Comparison of ENCODE assay signal across 11 cellular contexts in the genomic region with DNA sequence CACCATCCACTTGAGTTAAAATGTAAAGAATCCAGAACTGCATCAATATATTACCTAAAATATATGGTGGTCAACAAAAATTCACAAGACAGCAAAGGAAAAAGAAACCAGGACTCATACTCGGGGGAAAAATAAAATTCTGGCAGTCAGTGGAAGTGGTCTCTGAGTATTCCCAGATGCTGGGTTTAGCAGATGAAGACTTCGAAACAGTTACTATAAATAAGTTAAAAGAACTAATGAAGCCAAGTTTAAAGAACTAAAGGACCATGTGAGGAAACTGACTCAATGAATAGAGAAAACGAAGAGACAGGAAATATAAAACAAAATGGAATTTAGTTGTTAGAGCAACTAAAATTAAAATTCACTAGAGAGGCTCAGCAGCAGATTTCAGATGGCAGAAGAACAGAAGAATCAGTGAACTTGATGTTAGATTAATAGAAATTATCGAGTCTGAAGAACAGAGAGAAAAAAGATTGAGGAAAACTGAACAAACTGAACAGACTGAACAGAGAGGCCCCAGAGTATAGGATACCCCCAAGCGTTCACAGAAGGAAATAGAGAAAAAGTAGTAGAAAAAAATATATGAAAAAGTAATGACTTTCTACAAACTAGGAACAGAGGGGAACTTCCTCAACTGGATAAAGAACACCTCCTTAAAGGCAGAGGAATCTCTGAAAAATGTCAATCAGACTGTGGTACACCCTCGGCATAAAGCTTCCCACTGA. TPM values are rescaled to one million over a fixed set of nuclear protein-coding genes. Genes with fewer than 3 reads are reported as not detected.
DNase-seq lines count a peak whose midpoint lies in the region; ATAC-seq and TF ChIP-seq lines count a peak whose summit lies in the region.
"Had no signal": no experiment of that assay in that cellular context is flagged by ENCODE, and none has a peak within 500 bp of the region (broad histone marks: within the 10 kb centered on the region; RNA-seq: fewer than 3 reads in every experiment).

No MANE protein-coding gene starts in this region.

- H3K4me1 ChIP-seq in Caco-2 (peaks cover 72% of the 10 kb centered on the region), sigmoid colon (peaks cover 0 to 50% (median 46%) of the 10 kb centered on the region in 4 donors)

- TF ChIP-seq CTCF in Caco-2 (IDR thresholded peaks at IDR 0.05; ENCODE audit: insufficient read depth in 1 of 2, low read depth in 1 of 2, low read length in 1 of 2, severe bottlenecking in 1 of 2, unreplicated experiment in 1 of 2) (no peak), sigmoid colon (IDR thresholded peaks at IDR 0.05) (no peak), MCF 10A (IDR thresholded peaks at IDR 0.05; ENCODE audit: unreplicated experiment) (no peak)

- H3K4me1 Mint-ChIP-seq in Caco-2 (ENCODE audit: low read depth, unreplicated experiment) = peaks cover 46% of the 10 kb centered on the region
- peaks cover 54% of the 10 kb centered on the region for H3K4me1 Mint-ChIP-seq in activated CD8-positive, alpha-beta T cell treated with anti-CD3 and anti-CD28 coated beads, Interleukin-2, amount 10 ng/mL, durations not matched to agents 7 days and 5 days (ENCODE audit: low read depth)
- peaks cover 7% of the 10 kb centered on the region for H3K4me1 Mint-ChIP-seq in MCF 10A (ENCODE audit: insufficient read depth, unreplicated experiment)

- DNase-seq in Caco-2 (no peak), left ventricle myocardium superior (no peak), sigmoid colon (no peak), hepatic stellate cell (ENCODE audit: low spot score) (no peak), MCF 10A (ENCODE audit: unreplicated experiment) (no peak), mesenteric fat pad (ENCODE audit: low spot score) (no peak), NCI-H446 (lab: John Stamatoyannopoulos, UW) (no peak)
- DNase-seq in activated CD8-positive, alpha-beta T cell treated with anti-CD3 and anti-CD28 coated beads, Interleukin-2, amount 10 ng/mL, durations not matched to agents 7 days and 5 days = no peak
- DNase-seq: activated effector memory CD4-positive, alpha-beta T cell treated with anti-CD3 and anti-CD28 coated beads, Interleukin-2, amount 50 U/mL, for 16 hours had no signal

- no peaks in the 10 kb centered on the region for H3K36me3 ChIP-seq in Caco-2 (ENCODE audit: control insufficient read depth, insufficient read depth, low read length)
- no peaks in the 10 kb centered on the region for H3K36me3 ChIP-seq in sigmoid colon
- H3K36me3 ChIP-seq: vagina had no signal

- CTCF ChIA-PET in Caco-2 (lab: Charles Lee) = interaction anchor here (1.2 to 2.1 kb wide), 2 partner anchors 27 to 54 kb away, joined by 4 to 10 read pairs (median 9); no protein-coding TSS in a partner anchor
- CTCF ChIA-PET in activated CD8-positive, alpha-beta T cell treated with anti-CD3 and anti-CD28 coated beads, Interleukin-2, amount 10 ng/mL, durations not matched to agents 7 days and 5 days (lab: Charles Lee) = interaction anchor here (1.1 to 2.4 kb wide), 6 partner anchors 9 to 54 kb away, joined by 3 to 12 read pairs (median 4); no protein-coding TSS in a partner anchor
- CTCF ChIA-PET in MCF 10A (lab: Yijun Ruan, JAX) = no interaction called here

- no peak for ATAC-seq in activated CD8-positive, alpha-beta T cell treated with anti-CD3 and anti-CD28 coated beads, Interleukin-2, amount 10 ng/mL, durations not matched to agents 7 days and 5 days
- peak; percentile 12 for ATAC-seq in left ventricle myocardium superior

- peak overlapping the region; percentile 68 for H3K4me3 Mint-ChIP-seq in Caco-2 (ENCODE audit: unreplicated experiment)
- peak overlapping the region; percentile 20 for H3K4me3 Mint-ChIP-seq in activated CD8-positive, alpha-beta T cell treated with anti-CD3 and anti-CD28 coated beads, Interleukin-2, amount 10 ng/mL, durations not matched to agents 7 days and 5 days
- H3K4me3 Mint-ChIP-seq in MCF 10A (ENCODE audit: unreplicated experiment) = no peak overlapping the region

- H3K9me3 ChIP-seq in Caco-2 (no peaks in the 10 kb centered on the region), sigmoid colon (no peaks in the 10 kb centered on the region)
- H3K9me3 ChIP-seq: vagina had no signal

- no peak for TF ChIP-seq EP300 in sigmoid colon (IDR thresholded peaks at IDR 0.05)

- H3K27ac Mint-ChIP-seq in Caco-2 (ENCODE audit: unreplicated experiment) = peak overlapping the region; percentile 93
- peak overlapping the region; percentile 76 for H3K27ac Mint-ChIP-seq in activated CD8-positive, alpha-beta T cell treated with anti-CD3 and anti-CD28 coated beads, Interleukin-2, amount 10 ng/mL, durations not matched to agents 7 days and 5 days
- no peak overlapping the region for H3K27ac Mint-ChIP-seq in MCF 10A (ENCODE audit: low read depth, unreplicated experiment)

- no peak for TF ChIP-seq POLR2A in sigmoid colon (IDR thresholded peaks at IDR 0.05)

- BruUV-seq in Caco-2 (replicated peaks; lab: Mats Ljungman, UMichigan) = no TSS peak
- no TSS peak for BruUV-seq in MCF 10A (replicated peaks; lab: Mats Ljungman, UMichigan)

- peaks cover 9% of the 10 kb centered on the region for H3K9me3 Mint-ChIP-seq in Caco-2 (ENCODE audit: unreplicated experiment)
- H3K9me3 Mint-ChIP-seq in activated CD8-positive, alpha-beta T cell treated with anti-CD3 and anti-CD28 coated beads, Interleukin-2, amount 10 ng/mL, durations not matched to agents 7 days and 5 days (ENCODE audit: insufficient read depth) = no peaks in the 10 kb centered on the region
- no peaks in the 10 kb centered on the region for H3K9me3 Mint-ChIP-seq in MCF 10A (ENCODE audit: unreplicated experiment)

- POLR2A ChIA-PET in Caco-2 (lab: Charles Lee) (no interaction called here), MCF 10A (lab: Yijun Ruan, JAX) (interaction anchor here (1.5 kb wide), 1 partner anchor 16 kb away, joined by 3 read pairs; no protein-coding TSS in a partner anchor)
- POLR2A ChIA-PET in activated CD8-positive, alpha-beta T cell treated with anti-CD3 and anti-CD28 coated beads, Interleukin-2, amount 10 ng/mL, durations not matched to agents 7 days and 5 days (lab: Charles Lee) = interaction anchor here (1.2 to 1.5 kb wide), 3 partner anchors 27 to 68 kb away, joined by 3 to 4 read pairs (median 4); partner anchors contain the start of gene MGAT4A

- H3K27ac ChIP-seq in sigmoid colon = peak overlapping the region; percentile 63 to 76 (median 70)
- H3K27ac ChIP-seq: vagina had no signal

- H3K27me3 ChIP-seq in Caco-2 (replicated peaks; ENCODE audit: control insufficient read depth, insufficient read depth, low read length) = no peaks in the 10 kb centered on the region
- H3K27me3 ChIP-seq in sigmoid colon = no peaks in the 10 kb centered on the region
- H3K27me3 ChIP-seq: vagina had no signal

- H3K36me3 Mint-ChIP-seq in Caco-2 (ENCODE audit: insufficient read depth, unreplicated experiment) (peaks cover 15% of the 10 kb centered on the region), MCF 10A (ENCODE audit: insufficient read depth, unreplicated experiment) (peaks cover 6% of the 10 kb centered on the region)
- H3K36me3 Mint-ChIP-seq in activated CD8-positive, alpha-beta T cell treated with anti-CD3 and anti-CD28 coated beads, Interleukin-2, amount 10 ng/mL, durations not matched to agents 7 days and 5 days (ENCODE audit: low read depth) = peaks cover 29% of the 10 kb centered on the region

- H3K27me3 Mint-ChIP-seq in Caco-2 (ENCODE audit: insufficient read depth, unreplicated experiment) (no peaks in the 10 kb centered on the region), MCF 10A (ENCODE audit: insufficient read depth, unreplicated experiment) (no peaks in the 10 kb centered on the region)
- no peaks in the 10 kb centered on the region for H3K27me3 Mint-ChIP-seq in activated CD8-positive, alpha-beta T cell treated with anti-CD3 and anti-CD28 coated beads, Interleukin-2, amount 10 ng/mL, durations not matched to agents 7 days and 5 days (ENCODE audit: low read depth)

- WGBS in sigmoid colon, 2 donors = 16 to 53% methylated on average over 6 of the region's 6 CpGs

- intact Hi-C loops in Caco-2 (cut with micrococcal nuclease; ENCODE audit: unreplicated experiment) = loop anchor here (1.0 to 2.0 kb wide), 3 partner anchors 54 to 134 kb away; no protein-coding TSS in a partner anchor
- intact Hi-C loops in left ventricle myocardium superior (cut with micrococcal nuclease) = no loop called here
- intact Hi-C loops in sigmoid colon (cut with DNase I) = no loop called here
- intact Hi-C loops in MCF 10A (cut with micrococcal nuclease) = no loop called here

- H3K4me3 ChIP-seq in Caco-2 (ENCODE audit: low read depth, low read length) (no peak overlapping the region), sigmoid colon (peak overlapping the region in 2 of 4 donors; percentile 19 to 21)
- H3K4me3 ChIP-seq: GM12878, vagina had no signal

RNA-seq across cellular contexts. Expression of gene MGAT4A, which starts 27.9 kb away (rescaled TPM):
- total RNA-seq in Caco-2 (2022) = 63.7 and 72.3 TPM in 2 replicates
- 10 to 100 TPM; 73.4 to 76.2 TPM for total RNA-seq in activated CD8-positive, alpha-beta T cell treated with anti-CD3 and anti-CD28 coated beads, Interleukin-2, amount 10 ng/mL, durations not matched to agents 7 days and 5 days
- total RNA-seq in left ventricle myocardium superior = 18.8 TPM
- total RNA-seq in sigmoid colon = 10 to 100 TPM in 3 of 4 donors, 1 to 10 TPM in 1; 9.5 to 28.2 (median 16.9) TPM
- 10 to 100 TPM; 16.8 to 28.2 (median 24.5) TPM for polyA plus RNA-seq in sigmoid colon
- 3.7 and 4.6 TPM in 2 replicates for total RNA-seq in MCF 10A (2022)
- total RNA-seq in mesenteric fat pad = 50.6 TPM
